ENCODE assay signal across 1 cellular context in the genomic region with DNA sequence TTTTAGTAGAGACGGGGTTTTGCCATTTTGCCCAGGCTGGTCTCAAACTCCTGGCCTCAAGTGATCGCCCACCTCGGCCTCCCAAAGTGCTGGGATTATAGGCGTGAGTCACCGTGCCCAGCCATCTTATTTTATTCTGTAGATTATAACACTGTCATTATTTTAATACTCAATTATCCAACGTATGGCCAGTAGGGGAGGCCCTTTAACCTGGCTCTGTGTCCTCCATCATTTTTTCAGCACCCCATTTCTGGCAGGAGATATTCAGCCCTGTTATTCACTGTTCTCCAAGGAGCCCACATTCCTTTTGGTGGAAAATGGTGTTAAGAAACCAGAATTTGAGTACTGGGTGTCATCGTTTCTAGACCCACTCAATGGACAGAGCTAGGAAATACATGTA.
TF ChIP-seq lines count a peak whose summit lies in the region.

No MANE protein-coding gene starts in this region.

TF ChIP-seq in HCT116, 20 proteins besides CTCF, POLR2A, EP300 and RAD21 (continued from another document):
- TF ChIP-seq ZBTB33 (IDR thresholded peaks at IDR 0.05; ENCODE audit: extremely low read depth, insufficient replicate concordance, low read length): no peak
- TF ChIP-seq REST (IDR thresholded peaks at IDR 0.05; ENCODE audit: low read depth): no peak
- no peak for TF ChIP-seq JUND (IDR thresholded peaks at IDR 0.05)
- TF ChIP-seq POLR2AphosphoS5 (IDR thresholded peaks at IDR 0.05; ENCODE audit: low read depth, low read length): no peak
